Comparison of ENCODE assay signal across 15 cellular contexts in the genomic region with DNA sequence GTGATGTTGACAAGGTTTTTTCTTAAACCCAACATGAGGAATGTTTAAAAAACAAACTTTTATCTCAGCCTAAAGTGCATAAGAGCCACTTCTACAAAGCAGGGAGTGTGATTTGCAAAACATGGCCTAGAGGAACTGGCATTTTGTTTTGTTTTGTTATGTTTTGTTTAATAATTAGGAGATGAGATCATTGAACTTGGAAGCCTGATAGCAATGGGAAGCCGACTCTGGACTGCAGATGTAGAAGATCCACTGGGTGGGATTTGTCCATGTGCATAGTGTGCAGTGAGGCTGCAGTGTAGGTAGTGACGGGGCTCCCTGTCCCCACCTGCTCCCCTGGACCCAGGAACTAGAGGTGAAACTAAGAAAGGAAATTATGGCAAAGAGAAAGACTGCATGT. TPM values are rescaled to one million over a fixed set of nuclear protein-coding genes. Genes with fewer than 3 reads are reported as not detected.
DNase-seq lines count a peak whose midpoint lies in the region; TF ChIP-seq lines count a peak whose summit lies in the region.
"Had no signal": no experiment of that assay in that cellular context is flagged by ENCODE, and none has a peak within 500 bp of the region (broad histone marks: within the 10 kb centered on the region; RNA-seq: fewer than 3 reads in every experiment).

No MANE protein-coding gene starts in this region.

- peak overlapping the region; percentile 73 for H4K5ac ChIP-seq in mesendoderm (ENCODE audit: low read length)

- H3K79me2 ChIP-seq in ACC112 (ENCODE audit: control insufficient read depth, insufficient read depth, low read length, unreplicated experiment) (no peaks in the 10 kb centered on the region), mesendoderm (ENCODE audit: control insufficient read depth, insufficient read depth, low read length) (no peaks in the 10 kb centered on the region)

- H2AFZ ChIP-seq in ACC112 (ENCODE audit: low read length, unreplicated experiment) = peak overlapping the region; percentile 76

- WGBS in esophagus muscularis mucosa = 44% methylated on average over 2 of the region's 2 CpGs
- no CpG with 5 or more reads among the region's 2 CpGs for WGBS in mesendoderm (ENCODE audit: extremely low coverage, insufficient coverage, low lambda C conversion rate)

- no peaks in the 10 kb centered on the region for H3K9me3 ChIP-seq in esophagus muscularis mucosa
- H3K9me3 ChIP-seq: A549, spleen had no signal

- peak overlapping the region; percentile 88 for H2AK5ac ChIP-seq in mesendoderm (ENCODE audit: low read length)

- H3K36me3 ChIP-seq in ACC112 (ENCODE audit: insufficient read depth, low read length) = no peaks in the 10 kb centered on the region
- H3K36me3 ChIP-seq in esophagus muscularis mucosa = no peaks in the 10 kb centered on the region
- no peaks in the 10 kb centered on the region for H3K36me3 ChIP-seq in mesendoderm (ENCODE audit: control insufficient read depth, insufficient read depth, low read length)
- H3K36me3 ChIP-seq: spleen had no signal

- H3K27me3 ChIP-seq in ACC112 (ENCODE audit: insufficient read depth, low read length) (no peaks in the 10 kb centered on the region), esophagus muscularis mucosa (no peaks in the 10 kb centered on the region), mesendoderm (ENCODE audit: insufficient read depth, low read length, poor library complexity) (no peaks in the 10 kb centered on the region)

- no peaks in the 10 kb centered on the region for H3K79me1 ChIP-seq in mesendoderm (ENCODE audit: low read length)

- H3K4me2 ChIP-seq in mesendoderm (ENCODE audit: low read length) = no peak overlapping the region
- H3K4me2 ChIP-seq: A549, KMS-11 had no signal

- peak overlapping the region; percentile 95 for H3K23ac ChIP-seq in mesendoderm (ENCODE audit: low read length)

- no peak for TF ChIP-seq POLR2A in esophagus muscularis mucosa (IDR thresholded peaks at IDR 0.05; ENCODE audit: low read depth)

- peak overlapping the region; percentile 81 for H3K18ac ChIP-seq in mesendoderm (ENCODE audit: low read length)

- CTCF ChIA-PET in GM10248 (lab: Yijun Ruan, JAX) = interaction anchor here (0.8 kb wide), 1 partner anchor 10 kb away, joined by 3 read pairs; no protein-coding TSS in a partner anchor

- H2BK15ac ChIP-seq in mesendoderm (replicated peaks; ENCODE audit: low read depth) = no peak overlapping the region

- TF ChIP-seq CTCF in esophagus muscularis mucosa (IDR thresholded peaks at IDR 0.05) (no peak), GM20000 (IDR thresholded peaks at IDR 0.05; ENCODE audit: extremely low read depth, missing control alignments) (no peak), GM10248 (IDR thresholded peaks at IDR 0.05; ENCODE audit: control extremely low read depth, extremely low read depth, low read depth, missing control alignments) (no peak)

- H3K4ac ChIP-seq in mesendoderm (ENCODE audit: low read depth, low read length) = peak overlapping the region; percentile 73

- H3K4me3 ChIP-seq in ACC112 (ENCODE audit: low read depth, low read length) = peak overlapping the region; percentile 34; the same call in 1 of the 2 replicates
- no peak overlapping the region for H3K4me3 ChIP-seq in esophagus muscularis mucosa
- H3K4me3 ChIP-seq in mesendoderm (ENCODE audit: low read length) = no peak overlapping the region
- H3K4me3 ChIP-seq: A549, coronary artery, spleen had no signal

- TF ChIP-seq EP300 in esophagus muscularis mucosa (IDR thresholded peaks at IDR 0.05) = no peak

- H3K27ac ChIP-seq in ACC112 (ENCODE audit: low read depth, low read length) (peak overlapping the region; percentile 91), esophagus muscularis mucosa (replicated peaks in 1 of 4) (peak overlapping the region in 3 of 4 donors; percentile 48 to 56 (median 51)), mesendoderm (ENCODE audit: low read depth, low read length) (peak overlapping the region; percentile 83)
- H3K27ac ChIP-seq: A549, spleen had no signal

- H3K4me1 ChIP-seq in ACC112 (ENCODE audit: control insufficient read depth, insufficient read depth, low read length, unreplicated experiment) = peaks cover 45% of the 10 kb centered on the region
- peaks cover 9 to 33% (median 25%) of the 10 kb centered on the region in 4 donors for H3K4me1 ChIP-seq in esophagus muscularis mucosa
- H3K4me1 ChIP-seq in mesendoderm (ENCODE audit: control insufficient read depth, low read depth, low read length) = peaks cover 18% of the 10 kb centered on the region
- H3K4me1 ChIP-seq: A549 had no signal

- H4K8ac ChIP-seq in mesendoderm (ENCODE audit: low read depth, low read length) = no peak overlapping the region

- POLR2A ChIA-PET in GM10248 (lab: Yijun Ruan, JAX) = no interaction called here

- intact Hi-C loops in esophagus muscularis mucosa (cut with DNase I) = no loop called here

- H2BK120ac ChIP-seq in mesendoderm (ENCODE audit: low read depth, low read length) = peak overlapping the region; percentile 99

- H2BK5ac ChIP-seq in mesendoderm (ENCODE audit: low read length) = peak overlapping the region; percentile 98

- peak overlapping the region; percentile 83 for H3K56ac ChIP-seq in mesendoderm (ENCODE audit: low read length)

- H3K9ac ChIP-seq in mesendoderm (ENCODE audit: low read length) = no peak overlapping the region
- H3K9ac ChIP-seq: KMS-11 had no signal

- DNase-seq in M059J (ENCODE audit: low read depth) (peak; percentile 54), esophagus muscularis mucosa (ENCODE audit: extremely low spot score) (peak; percentile 75), mesendoderm (peak; percentile 83), GM20000 (ENCODE audit: low spot score) (no peak), GM10248 (ENCODE audit: extremely low spot score) (no peak), NCI-H82 treated with DMSO at 0.1 percent for 48 hours (lab: John Stamatoyannopoulos, UW; ENCODE audit: unreplicated experiment) (no peak), DMS114 treated with DMSO at 0.1 percent for 48 hours (lab: John Stamatoyannopoulos, UW; ENCODE audit: unreplicated experiment) (no peak)
- DNase-seq: activated naive CD4-positive, alpha-beta T cell treated with anti-CD3 and anti-CD28 coated beads, Interleukin-2, amount 50 U/mL, for 16 hours; NCI-H1930; NCI-H748 treated with DMSO at 0.1 percent for 48 hours; spleen had no signal

RNA-seq across cellular contexts. Expression of gene MAP3K4, which starts 17.7 kb away (rescaled TPM):
- 17.5 and 26.7 TPM in 2 replicates for total RNA-seq in M059J (2014; rRNA removed; shearing (Covaris generic))
- total RNA-seq in esophagus muscularis mucosa = 10 to 100 TPM; 17.9 to 22.8 (median 21.5) TPM
- polyA plus RNA-seq in mesendoderm (2013, experiment 1 of 2) = 49.9 TPM
- 52.6 TPM for polyA plus RNA-seq in mesendoderm (2013, experiment 2 of 2)

Comparison
In these comparisons a context has a peak if more than half of its experiments do, and no peak if none do; other contexts are left out.
1. DNase-seq: peak in M059J (single experiment), esophagus muscularis mucosa (single experiment) and mesendoderm (single experiment); none in GM20000 (single experiment), GM10248 (single experiment), NCI-H82 treated with DMSO at 0.1 percent for 48 hours (single experiment) and DMS114 treated with DMSO at 0.1 percent for 48 hours (single experiment).
2. Peak in every context shown above with its lines, with median percentiles within 50 percentile points of each other: H3K27ac ChIP-seq.